Comparison of ENCODE assay signal across 2 cellular contexts in genomic region chr14:52339262-52339661, GRCh38.
TF ChIP-seq lines count a peak whose summit lies in the region.

No MANE protein-coding gene starts in this region.

TF ChIP-seq in HEK293, 187 proteins besides CTCF, POLR2A, EP300 and RAD21:
- no peak for TF ChIP-seq ZNF26 (tag by site-specific recombination; IDR thresholded peaks at IDR 0.05)
- TF ChIP-seq ZNF621 (tag by site-specific recombination; IDR thresholded peaks at IDR 0.05), result 0 out of 2 replicates have a peak, but pooled peaks have one; percentile 52
- TF ChIP-seq ZNF148 (tag by site-specific recombination; IDR thresholded peaks at IDR 0.05; ENCODE audit: borderline replicate concordance), result no peak
- 0 out of 2 replicates have a peak, but pooled peaks have one; percentile 71 for TF ChIP-seq ZNF571 (tag by site-specific recombination; IDR thresholded peaks at IDR 0.05)
- TF ChIP-seq ZFP3 (tag by site-specific recombination; IDR thresholded peaks at IDR 0.05; ENCODE audit: low read depth), result no peak
- TF ChIP-seq RBAK (tag by site-specific recombination; IDR thresholded peaks at IDR 0.05), result no peak

TF ChIP-seq in IMR-90, 13 proteins besides CTCF, POLR2A, EP300 and RAD21:
- TF ChIP-seq USF2 (IDR thresholded peaks at IDR 0.05; ENCODE audit: low read depth, low read length) (no peak), MAZ (IDR thresholded peaks at IDR 0.05; ENCODE audit: borderline replicate concordance, low read depth, low read length) (no peak), MAFK (IDR thresholded peaks at IDR 0.05; ENCODE audit: low read depth, low read length) (no peak), RFX5 (IDR thresholded peaks at IDR 0.05; ENCODE audit: low read depth, low read length) (no peak), MXI1 (IDR thresholded peaks at IDR 0.05; ENCODE audit: borderline replicate concordance, low read depth, low read length) (no peak), RCOR1 (IDR thresholded peaks at IDR 0.05; ENCODE audit: insufficient replicate concordance, low read length) (no peak), FOS (IDR thresholded peaks at IDR 0.05; ENCODE audit: low read depth, low read length) (no peak), CEBPB (IDR thresholded peaks at IDR 0.05; ENCODE audit: low read depth, low read length) (no peak), BHLHE40 (IDR thresholded peaks at IDR 0.05; ENCODE audit: low read depth, low read length) (no peak), ELK1 (IDR thresholded peaks at IDR 0.05; ENCODE audit: borderline replicate concordance, low read depth, low read length) (no peak), NFE2L2 (IDR thresholded peaks at IDR 0.05; ENCODE audit: low read depth, low read length) (no peak), SMC3 (IDR thresholded peaks at IDR 0.05; ENCODE audit: low read depth, low read length) (no peak), CHD1 (IDR thresholded peaks at IDR 0.05; ENCODE audit: low read depth, low read length) (no peak)
